3 cellular contexts compared by ENCODE assay signal in genomic region chr1:236497908-236498307, GRCh38.
A peak's percentile ranks its signal among the peaks of the same experiment; 100 is the strongest.
TF ChIP-seq lines count a peak whose summit lies in the region.

No MANE protein-coding gene starts in this region.

TF ChIP-seq in HepG2, 621 proteins besides CTCF, POLR2A, EP300 and RAD21:
- TF ChIP-seq, protein P1, sequence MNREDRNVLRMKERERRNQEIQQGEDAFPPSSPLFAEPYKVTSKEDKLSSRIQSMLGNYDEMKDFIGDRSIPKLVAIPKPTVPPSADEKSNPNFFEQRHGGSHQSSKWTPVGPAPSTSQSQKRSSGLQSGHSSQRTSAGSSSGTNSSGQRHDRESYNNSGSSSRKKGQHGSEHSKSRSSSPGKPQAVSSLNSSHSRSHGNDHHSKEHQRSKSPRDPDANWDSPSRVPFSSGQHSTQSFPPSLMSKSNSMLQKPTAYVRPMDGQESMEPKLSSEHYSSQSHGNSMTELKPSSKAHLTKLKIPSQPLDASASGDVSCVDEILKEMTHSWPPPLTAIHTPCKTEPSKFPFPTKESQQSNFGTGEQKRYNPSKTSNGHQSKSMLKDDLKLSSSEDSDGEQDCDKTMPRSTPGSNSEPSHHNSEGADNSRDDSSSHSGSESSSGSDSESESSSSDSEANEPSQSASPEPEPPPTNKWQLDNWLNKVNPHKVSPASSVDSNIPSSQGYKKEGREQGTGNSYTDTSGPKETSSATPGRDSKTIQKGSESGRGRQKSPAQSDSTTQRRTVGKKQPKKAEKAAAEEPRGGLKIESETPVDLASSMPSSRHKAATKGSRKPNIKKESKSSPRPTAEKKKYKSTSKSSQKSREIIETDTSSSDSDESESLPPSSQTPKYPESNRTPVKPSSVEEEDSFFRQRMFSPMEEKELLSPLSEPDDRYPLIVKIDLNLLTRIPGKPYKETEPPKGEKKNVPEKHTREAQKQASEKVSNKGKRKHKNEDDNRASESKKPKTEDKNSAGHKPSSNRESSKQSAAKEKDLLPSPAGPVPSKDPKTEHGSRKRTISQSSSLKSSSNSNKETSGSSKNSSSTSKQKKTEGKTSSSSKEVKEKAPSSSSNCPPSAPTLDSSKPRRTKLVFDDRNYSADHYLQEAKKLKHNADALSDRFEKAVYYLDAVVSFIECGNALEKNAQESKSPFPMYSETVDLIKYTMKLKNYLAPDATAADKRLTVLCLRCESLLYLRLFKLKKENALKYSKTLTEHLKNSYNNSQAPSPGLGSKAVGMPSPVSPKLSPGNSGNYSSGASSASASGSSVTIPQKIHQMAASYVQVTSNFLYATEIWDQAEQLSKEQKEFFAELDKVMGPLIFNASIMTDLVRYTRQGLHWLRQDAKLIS (CRISPR knock-in tag; IDR thresholded peaks at IDR 0.05) = no peak
- TF ChIP-seq ESRRA (CRISPR knock-in tag; IDR thresholded peaks at IDR 0.05; ENCODE audit: low read depth) = no peak
- TF ChIP-seq POGK (CRISPR knock-in tag; conservative IDR thresholded peaks at IDR 0.05) = no peak
- peak; percentile 51; the same call in 1 of the 2 replicates for TF ChIP-seq ZMYM3 (CRISPR knock-in tag; IDR thresholded peaks at IDR 0.05)
- TF ChIP-seq TP53 (CRISPR knock-in tag; conservative IDR thresholded peaks at IDR 0.05) = no peak
- no peak for TF ChIP-seq ZNF75D (CRISPR knock-in tag; IDR thresholded peaks at IDR 0.05; ENCODE audit: borderline replicate concordance)
- TF ChIP-seq ZNF709 (CRISPR knock-in tag; IDR thresholded peaks at IDR 0.05) = no peak
- TF ChIP-seq ZNF121 (CRISPR knock-in tag; IDR thresholded peaks at IDR 0.05) = peak; percentile 90
- no peak for TF ChIP-seq SMYD3 (CRISPR knock-in tag; IDR thresholded peaks at IDR 0.05)
- TF ChIP-seq ZNF430 (CRISPR knock-in tag; IDR thresholded peaks at IDR 0.05) = no peak
- no peak for TF ChIP-seq ZNF33B (CRISPR knock-in tag; IDR thresholded peaks at IDR 0.05)
- TF ChIP-seq ZNF367 (CRISPR knock-in tag; IDR thresholded peaks at IDR 0.05; ENCODE audit: borderline replicate concordance) = no peak

TF ChIP-seq in WTC11, 78 proteins besides CTCF, POLR2A, EP300 and RAD21:
- TF ChIP-seq ZNF121 (CRISPR knock-in tag; IDR thresholded peaks at IDR 0.05) (0 out of 2 replicates have a peak, but pooled peaks have one; percentile 12), TEAD4 (CRISPR knock-in tag; IDR thresholded peaks at IDR 0.05) (no peak)
TF ChIP-seq in WTC11: peak in this region for 1.

TF ChIP-seq in K562, 482 proteins besides CTCF, POLR2A, EP300 and RAD21:
- no peak for TF ChIP-seq CHD4 (IDR thresholded peaks at IDR 0.05; ENCODE audit: insufficient read depth, insufficient replicate concordance, low read depth, low read length, poor library complexity, severe bottlenecking)
- TF ChIP-seq ZNF121 (CRISPR knock-in tag; conservative IDR thresholded peaks at IDR 0.05) = peak; percentile 78
